Comparison of ENCODE assay signal across 17 cellular contexts in the genomic region with DNA sequence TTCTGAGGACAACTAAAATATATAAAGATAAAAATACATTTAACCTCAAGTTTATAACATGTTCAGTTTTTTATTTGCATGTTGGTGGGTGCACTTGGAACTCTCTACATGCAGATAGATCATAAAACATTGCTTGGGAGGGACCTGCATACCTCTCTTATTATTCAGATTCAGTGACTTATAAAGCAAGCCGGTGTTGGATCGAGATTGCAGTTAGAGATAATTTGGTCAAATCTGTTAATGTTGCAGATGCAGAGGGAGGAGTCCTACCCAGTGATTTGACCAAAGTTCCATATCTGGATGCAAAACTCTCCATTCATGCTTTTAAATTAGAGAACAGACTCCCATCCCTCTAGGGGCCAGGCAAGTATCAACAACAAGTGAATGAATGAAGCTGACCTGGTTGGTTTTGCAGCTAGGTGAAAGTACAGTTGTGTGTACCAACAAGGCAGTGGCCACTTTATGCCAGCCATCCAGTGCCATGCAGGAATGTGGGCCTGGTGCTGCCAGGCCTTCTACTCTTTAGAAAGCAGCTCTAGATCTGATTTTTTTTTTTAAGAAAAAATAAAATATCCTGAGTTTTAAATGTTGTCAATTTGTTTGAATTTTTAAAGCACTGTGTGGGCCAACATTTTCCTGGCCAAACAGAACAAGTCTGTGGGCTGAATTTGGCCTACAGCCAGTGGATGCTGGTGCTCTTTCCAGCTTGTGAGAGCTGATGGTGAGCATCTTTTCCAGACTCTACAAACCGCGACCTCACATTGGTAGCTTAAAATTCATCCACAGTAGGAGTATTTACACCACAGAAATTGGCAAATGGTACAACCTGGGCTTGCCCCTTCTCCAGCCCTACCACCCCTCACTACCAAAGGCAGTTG. TPM values are rescaled to one million over a fixed set of nuclear protein-coding genes. Genes with fewer than 3 reads are reported as not detected.
DNase-seq lines count a peak whose midpoint lies in the region; ATAC-seq, FAIRE-seq and TF ChIP-seq lines count a peak whose summit lies in the region.
"Had no signal": no experiment of that assay in that cellular context is flagged by ENCODE, and none has a peak within 500 bp of the region (broad histone marks: within the 10 kb centered on the region; RNA-seq: fewer than 3 reads in every experiment).

No MANE protein-coding gene starts in this region.

- H3K27ac ChIP-seq in A549: peak overlapping the region in 1 of 2 experiments; percentile 39; a peak in 1 of 6 replicates
- no peak overlapping the region for H3K27ac ChIP-seq in kidney (ENCODE audit: low read depth in 2 of 2, low read length in 2 of 2)
- H3K27ac ChIP-seq: BLaER1 treated with 17β-estradiol and CSF1 and Interleukin-3, amounts not matched to agents 10 nM and 100 nM; body of pancreas; ovary had no signal

- no peak for TF ChIP-seq EP300 in A549 (IDR thresholded peaks at IDR 0.05)

- H3K36me3 ChIP-seq in kidney (ENCODE audit: control insufficient read depth in 1 of 2, insufficient read depth in 2 of 2, low read length in 2 of 2): no peaks in the 10 kb centered on the region
- H3K36me3 ChIP-seq: BLaER1 treated with 17β-estradiol and CSF1 and Interleukin-3, amounts not matched to agents 10 nM and 100 nM; ovary had no signal

- CTCF ChIA-PET in A549 (lab: Yijun Ruan, JAX): interaction anchor here (0.6 kb wide), 2 partner anchors 136 to 841 kb away, joined by 3 read pairs; no protein-coding TSS in a partner anchor

- TF ChIP-seq RAD21 in A549 (conservative IDR thresholded peaks at IDR 0.05 in 1 of 2, IDR thresholded peaks at IDR 0.05 in 1 of 2): no peak

- H3K4me1 ChIP-seq in A549 (peaks cover 26% of the 10 kb centered on the region), kidney (ENCODE audit: control insufficient read depth in 1 of 2, insufficient read depth in 1 of 2, low read depth in 1 of 2, low read length in 2 of 2) (no peaks in the 10 kb centered on the region)
- H3K4me1 ChIP-seq: body of pancreas had no signal

- no peaks in the 10 kb centered on the region for H3K9me3 ChIP-seq in A549
- no peaks in the 10 kb centered on the region for H3K9me3 ChIP-seq in kidney (ENCODE audit: control insufficient read depth in 1 of 2, low read length in 2 of 2)
- H3K9me3 ChIP-seq: body of pancreas, ovary had no signal

- TF ChIP-seq CTCF in A549 (IDR thresholded peaks at IDR 0.05) (no peak), D721Med (IDR thresholded peaks at IDR 0.05; ENCODE audit: insufficient read depth, missing control alignments) (no peak), GM13976 (IDR thresholded peaks at IDR 0.05; ENCODE audit: borderline replicate concordance, control extremely low read depth, extremely low read depth, insufficient read depth, missing control alignments) (no peak), kidney (IDR thresholded peaks at IDR 0.05; ENCODE audit: borderline replicate concordance, extremely low read depth, insufficient read depth) (no peak)

- in situ Hi-C loops in GM13976 (cut with MboI; ENCODE audit: low sequenced_read_pairs, unreplicated experiment): no loop called here

- no peak for TF ChIP-seq POLR2A in A549 (IDR thresholded peaks at IDR 0.05; ENCODE audit: low read length)
- no peak for TF ChIP-seq POLR2A in H54 (IDR thresholded peaks at IDR 0.05; ENCODE audit: low read depth, low read length)

- no peak overlapping the region for H3K9ac ChIP-seq in kidney (ENCODE audit: low read length in 2 of 2)
- H3K9ac ChIP-seq: BLaER1 treated with 17β-estradiol and CSF1 and Interleukin-3, amounts not matched to agents 10 nM and 100 nM had no signal

- 46% methylated on average over 4 of the region's 4 CpGs for WGBS in A549 (ENCODE audit: missing lambda C conversion rate)

- intact Hi-C loops in kidney (cut with DNase I): no loop called here

- peak overlapping the region; percentile 52 for H3K4me2 ChIP-seq in A549
- H3K4me2 ChIP-seq: BLaER1 treated with 17β-estradiol and CSF1 and Interleukin-3, amounts not matched to agents 10 nM and 100 nM had no signal

- FAIRE-seq in A549 (lab: Jason Lieb, UNC) (no peak), H54 (lab: Jason Lieb, UNC) (peak; percentile 98), D721Med (lab: Jason Lieb, UNC) (no peak), kidney (lab: Jason Lieb, UNC) (no peak)
- FAIRE-seq: endothelial cell of umbilical vein, urothelium cell line had no signal

- H3K4me3 ChIP-seq in A549 (no peak overlapping the region), kidney (ENCODE audit: low read length in 2 of 2) (no peak overlapping the region)
- H3K4me3 ChIP-seq: BLaER1 treated with 17β-estradiol and CSF1 and Interleukin-3, amounts not matched to agents 10 nM and 100 nM; body of pancreas; ovary had no signal

- DNase-seq in A549 (ENCODE audit: low read depth in 1 of 2, low spot score in 1 of 2): peak; percentile 6 to 10
- DNase-seq in H54 (ENCODE audit: insufficient read length, low spot score): no peak
- peak; percentile 29 for DNase-seq in fibroblast of peridontal ligament (ENCODE audit: extremely low read depth)
- no peak for DNase-seq in D721Med (ENCODE audit: insufficient read length, low spot score)
- DNase-seq in GM13976 (ENCODE audit: low spot score): no peak
- no peak for DNase-seq in kidney
- DNase-seq: activated T-cell treated with anti-CD3 and anti-CD28 coated beads, Interleukin-2, amount 50 U/mL, for 72 hours; midbrain; NCI-H82; ovary; stimulated activated CD8-positive, alpha-beta memory T cell treated with anti-CD3 and anti-CD28 coated beads, Interleukin-4, amount 100 ng/mL, for 48 hours had no signal

- POLR2A ChIA-PET in A549 (lab: Yijun Ruan, JAX): interaction anchor here (0.6 kb wide), 1 partner anchor 11 kb away, joined by 3 read pairs; no protein-coding TSS in a partner anchor

- ATAC-seq in A549 (peak in 1 of 2 experiments; percentile 31; a peak in 1 of 6 replicates), SK-N-SH treated with all-trans-retinoic acid at 6 μM for 48 hours (peak; percentile 75), GM18873 (IDR thresholded peaks at IDR 0.05; ENCODE audit: low FRiP score, unreplicated experiment) (no peak)
- ATAC-seq: body of pancreas had no signal

TF ChIP-seq in A549, 52 proteins besides CTCF, POLR2A, EP300 and RAD21:
- TF ChIP-seq, protein P1, sequence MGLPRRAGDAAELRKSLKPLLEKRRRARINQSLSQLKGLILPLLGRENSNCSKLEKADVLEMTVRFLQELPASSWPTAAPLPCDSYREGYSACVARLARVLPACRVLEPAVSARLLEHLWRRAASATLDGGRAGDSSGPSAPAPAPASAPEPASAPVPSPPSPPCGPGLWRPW (IDR thresholded peaks at IDR 0.05): no peak
- TF ChIP-seq MYC (IDR thresholded peaks at IDR 0.05; ENCODE audit: borderline replicate concordance, low read length): no peak
- TF ChIP-seq RARB (CRISPR knock-in tag; IDR thresholded peaks at IDR 0.05): no peak
- TF ChIP-seq, protein P2, sequence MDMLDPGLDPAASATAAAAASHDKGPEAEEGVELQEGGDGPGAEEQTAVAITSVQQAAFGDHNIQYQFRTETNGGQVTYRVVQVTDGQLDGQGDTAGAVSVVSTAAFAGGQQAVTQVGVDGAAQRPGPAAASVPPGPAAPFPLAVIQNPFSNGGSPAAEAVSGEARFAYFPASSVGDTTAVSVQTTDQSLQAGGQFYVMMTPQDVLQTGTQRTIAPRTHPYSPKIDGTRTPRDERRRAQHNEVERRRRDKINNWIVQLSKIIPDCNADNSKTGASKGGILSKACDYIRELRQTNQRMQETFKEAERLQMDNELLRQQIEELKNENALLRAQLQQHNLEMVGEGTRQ (IDR thresholded peaks at IDR 0.05): no peak
- TF ChIP-seq EHMT2 (IDR thresholded peaks at IDR 0.05; ENCODE audit: low read depth): no peak
- TF ChIP-seq NR3C1 (IDR thresholded peaks at IDR 0.05): no peak
- no peak for TF ChIP-seq NPAS2 (CRISPR knock-in tag; IDR thresholded peaks at IDR 0.05; ENCODE audit: borderline replicate concordance)
- TF ChIP-seq GATA3 (IDR thresholded peaks at IDR 0.05; ENCODE audit: borderline replicate concordance): no peak; the same call in 1 of the 2 replicates

TF ChIP-seq in SK-N-SH treated with all-trans-retinoic acid at 6 μM for 48 hours, 23 proteins besides CTCF, POLR2A, EP300 and RAD21 (continues in another document):
- TF ChIP-seq RARB (CRISPR knock-in tag; IDR thresholded peaks at IDR 0.05) (no peak), CSDC2 (CRISPR knock-in tag; IDR thresholded peaks at IDR 0.05) (no peak), ZNF70 (CRISPR knock-in tag; IDR thresholded peaks at IDR 0.05) (no peak), SNAI2 (CRISPR knock-in tag; IDR thresholded peaks at IDR 0.05) (no peak), ZFP30 (CRISPR knock-in tag; IDR thresholded peaks at IDR 0.05) (no peak), ESRRG (CRISPR knock-in tag; IDR thresholded peaks at IDR 0.05) (no peak), ZFP3 (CRISPR knock-in tag; IDR thresholded peaks at IDR 0.05) (no peak), GLIS3 (CRISPR knock-in tag; IDR thresholded peaks at IDR 0.05) (no peak), ISL1 (CRISPR knock-in tag; IDR thresholded peaks at IDR 0.05) (no peak), ZC3H10 (CRISPR knock-in tag; IDR thresholded peaks at IDR 0.05) (no peak)
- TF ChIP-seq, protein P3, sequence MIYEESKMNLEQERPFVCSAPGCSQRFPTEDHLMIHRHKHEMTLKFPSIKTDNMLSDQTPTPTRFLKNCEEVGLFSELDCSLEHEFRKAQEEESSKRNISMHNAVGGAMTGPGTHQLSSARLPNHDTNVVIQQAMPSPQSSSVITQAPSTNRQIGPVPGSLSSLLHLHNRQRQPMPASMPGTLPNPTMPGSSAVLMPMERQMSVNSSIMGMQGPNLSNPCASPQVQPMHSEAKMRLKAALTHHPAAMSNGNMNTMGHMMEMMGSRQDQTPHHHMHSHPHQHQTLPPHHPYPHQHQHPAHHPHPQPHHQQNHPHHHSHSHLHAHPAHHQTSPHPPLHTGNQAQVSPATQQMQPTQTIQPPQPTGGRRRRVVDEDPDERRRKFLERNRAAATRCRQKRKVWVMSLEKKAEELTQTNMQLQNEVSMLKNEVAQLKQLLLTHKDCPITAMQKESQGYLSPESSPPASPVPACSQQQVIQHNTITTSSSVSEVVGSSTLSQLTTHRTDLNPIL (CRISPR knock-in tag; IDR thresholded peaks at IDR 0.05; ENCODE audit: low read depth): no peak

RNA-seq across cellular contexts. Expression of a gene that starts 12.3 kb away (rescaled TPM):
- polyA plus RNA-seq in A549 (2011; rRNA removed) (14.1 and 22.2 TPM in 2 replicates), A549 (2017; fragmentation: RNase III; extraction: RNeasy Plus Mini Kit Qiagen cat#74134 plus additional on column Dnase treatment) (5.7 to 8.0 TPM (median 6.5 TPM) in 3 replicates), kidney (ENCODE audit: insufficient read depth, low read depth, low replicate concordance) (3.1 TPM)
- 8.4 and 9.7 TPM in 2 replicates for polyA plus RNA-seq in A549 (2012; cell fraction: cytosol; rRNA removed)
- 7.4 and 12.6 TPM in 2 replicates for polyA plus RNA-seq in A549 (2012; cell fraction: nucleus; rRNA removed)
- polyA minus RNA-seq in A549 (2011; rRNA and poly(A)+ RNA removed): 24.7 and 31.0 TPM in 2 replicates
- 9.3 TPM for total RNA-seq in kidney

Comparison
In these comparisons a context has a peak if more than half of its experiments do, and no peak if none do; other contexts are left out.
1. DNase-seq: peak in A549 (2 of 2) and fibroblast of peridontal ligament (single experiment); none in H54 (single experiment), D721Med (single experiment), GM13976 (single experiment) and kidney (single experiment).